8 cellular contexts compared by ENCODE assay signal in genomic region chr1:51535006-51535592, GRCh38. TPM values are rescaled to one million over a fixed set of nuclear protein-coding genes. Genes with fewer than 3 reads are reported as not detected.
DNase-seq lines count a peak whose midpoint lies in the region; ATAC-seq and TF ChIP-seq lines count a peak whose summit lies in the region.

No MANE protein-coding gene starts in this region.

- no peak overlapping the region for H3K4me3 ChIP-seq in CD4-positive, alpha-beta memory T cell (ENCODE audit: low read length in 2 of 2)
- H3K4me3 ChIP-seq in NT2/D1 (ENCODE audit: insufficient read length, low read depth) = no peak overlapping the region
- no peak overlapping the region for H3K4me3 ChIP-seq in psoas muscle

- no peak overlapping the region for H3K27ac ChIP-seq in CD4-positive, alpha-beta memory T cell (ENCODE audit: low read depth, low read length)
- H3K27ac ChIP-seq in psoas muscle = no peak overlapping the region

- CTCF ChIA-PET in CD4-positive, alpha-beta memory T cell (lab: Charles Lee; ENCODE audit: partially characterized antibody) = interaction anchor here (0.6 to 2.9 kb wide), 20 partner anchors 9 to 760 kb away, joined by 3 to 8 read pairs (median 3); no protein-coding TSS in a partner anchor

- intact Hi-C loops in CD4-positive, alpha-beta memory T cell (cut with micrococcal nuclease) = loop anchor here (2.0 kb wide), 1 partner anchor 238 kb away; no protein-coding TSS in a partner anchor
- intact Hi-C loops in Right ventricle myocardium superior (cut with DNase I) (no loop called here), psoas muscle (cut with DNase I) (no loop called here)

- peak overlapping the region in 2 of 8 donors; percentile 30 to 35 for H3K4me3 Mint-ChIP-seq in CD4-positive, alpha-beta memory T cell
- H3K4me3 Mint-ChIP-seq in activated naive CD8-positive, alpha-beta T cell treated with anti-CD3 and anti-CD28 coated beads, Interleukin-2, amount 10 ng/mL, durations not matched to agents 7 days and 5 days = no peak overlapping the region

- no peak overlapping the region for H3K9ac ChIP-seq in NT2/D1 (ENCODE audit: insufficient read length, low read depth)

- H3K4me1 ChIP-seq in CD4-positive, alpha-beta memory T cell (ENCODE audit: insufficient read depth, low read length) = peaks cover 11% of the 10 kb centered on the region
- no peaks in the 10 kb centered on the region for H3K4me1 ChIP-seq in NT2/D1 (ENCODE audit: insufficient read depth, insufficient read length)
- H3K4me1 ChIP-seq in psoas muscle = peaks cover 18% of the 10 kb centered on the region

- POLR2A ChIA-PET in CD4-positive, alpha-beta memory T cell (lab: Charles Lee; ENCODE audit: partially characterized antibody) = interaction anchor here (1.7 kb wide), 1 partner anchor 16 kb away, joined by 7 read pairs; the partner anchor contains the start of gene EPS15
- POLR2A ChIA-PET in activated naive CD8-positive, alpha-beta T cell treated with anti-CD3 and anti-CD28 coated beads, Interleukin-2, amount 10 ng/mL, durations not matched to agents 7 days and 5 days (lab: Charles Lee) = no interaction called here

- H3K36me3 Mint-ChIP-seq in CD4-positive, alpha-beta memory T cell = no peaks in the 10 kb centered on the region
- H3K36me3 Mint-ChIP-seq in activated naive CD8-positive, alpha-beta T cell treated with anti-CD3 and anti-CD28 coated beads, Interleukin-2, amount 10 ng/mL, durations not matched to agents 7 days and 5 days = peaks cover 1% of the 10 kb centered on the region

- peaks cover 8 to 11% (median 10%) of the 10 kb centered on the region in 4 donors for H3K4me1 Mint-ChIP-seq in CD4-positive, alpha-beta memory T cell
- H3K4me1 Mint-ChIP-seq in activated naive CD8-positive, alpha-beta T cell treated with anti-CD3 and anti-CD28 coated beads, Interleukin-2, amount 10 ng/mL, durations not matched to agents 7 days and 5 days = peaks cover 8% of the 10 kb centered on the region

- H3K9me3 Mint-ChIP-seq in CD4-positive, alpha-beta memory T cell = no peaks in the 10 kb centered on the region
- H3K9me3 Mint-ChIP-seq in activated naive CD8-positive, alpha-beta T cell treated with anti-CD3 and anti-CD28 coated beads, Interleukin-2, amount 10 ng/mL, durations not matched to agents 7 days and 5 days = no peaks in the 10 kb centered on the region

- peak; percentile 58 for TF ChIP-seq CTCF in psoas muscle (IDR thresholded peaks at IDR 0.05)

- peak; percentile 39 to 50 (median 43) for DNase-seq in CD4-positive, alpha-beta memory T cell
- DNase-seq in NT2/D1 (ENCODE audit: low read depth, low spot score) (peak; percentile 39), Right ventricle myocardium superior (no peak), psoas muscle (peak in 1 of 2 donors; percentile 25)
- no peak for DNase-seq in activated naive CD8-positive, alpha-beta T cell treated with anti-CD3 and anti-CD28 coated beads, Interleukin-2, amount 10 ng/mL, durations not matched to agents 7 days and 5 days
- no peak for DNase-seq in effector CD8-positive, alpha-beta T cell (lab: John Stamatoyannopoulos, UW)

- H3K27ac Mint-ChIP-seq in CD4-positive, alpha-beta memory T cell = peak overlapping the region in 5 of 7 donors; percentile 47 to 87 (median 80)
- no peak overlapping the region for H3K27ac Mint-ChIP-seq in activated naive CD8-positive, alpha-beta T cell treated with anti-CD3 and anti-CD28 coated beads, Interleukin-2, amount 10 ng/mL, durations not matched to agents 7 days and 5 days

- H3K9me3 ChIP-seq in CD4-positive, alpha-beta memory T cell (ENCODE audit: control insufficient read depth in 1 of 2, low read length in 2 of 2) = no peaks in the 10 kb centered on the region
- peaks cover 7% of the 10 kb centered on the region for H3K9me3 ChIP-seq in NT2/D1 (ENCODE audit: insufficient read depth, low read length)
- no peaks in the 10 kb centered on the region for H3K9me3 ChIP-seq in psoas muscle

- WGBS in psoas muscle, 3 donors = 33 to 52% (median 41%) methylated on average over 3 of the region's 3 CpGs

- no peaks in the 10 kb centered on the region for H3K27me3 ChIP-seq in CD4-positive, alpha-beta memory T cell (ENCODE audit: insufficient read depth, low read length)
- H3K27me3 ChIP-seq in NT2/D1 (ENCODE audit: insufficient read depth, insufficient read length) = no peaks in the 10 kb centered on the region
- H3K27me3 ChIP-seq in psoas muscle (ENCODE audit: insufficient read depth in 3 of 3, low read length in 2 of 3) = no peaks in the 10 kb centered on the region

- peak; percentile 61 for ATAC-seq in GM21723 (IDR thresholded peaks at IDR 0.05; ENCODE audit: unreplicated experiment)
- peak; percentile 22 for ATAC-seq in activated naive CD8-positive, alpha-beta T cell treated with anti-CD3 and anti-CD28 coated beads, Interleukin-2, amount 10 ng/mL, durations not matched to agents 7 days and 5 days (ENCODE audit: low read depth)
- peak; percentile 83 for ATAC-seq in Right ventricle myocardium superior (ENCODE audit: poor library complexity)
- ATAC-seq in psoas muscle = peak in 2 of 4 donors; percentile 19 to 66
- ATAC-seq in HG02642 (IDR thresholded peaks at IDR 0.05; ENCODE audit: poor library complexity, unreplicated experiment) = no peak

- H3K27me3 Mint-ChIP-seq in CD4-positive, alpha-beta memory T cell = no peaks in the 10 kb centered on the region
- H3K27me3 Mint-ChIP-seq in activated naive CD8-positive, alpha-beta T cell treated with anti-CD3 and anti-CD28 coated beads, Interleukin-2, amount 10 ng/mL, durations not matched to agents 7 days and 5 days = no peaks in the 10 kb centered on the region

- H3K36me3 ChIP-seq in CD4-positive, alpha-beta memory T cell (ENCODE audit: insufficient read depth, low read length) = no peaks in the 10 kb centered on the region
- H3K36me3 ChIP-seq in NT2/D1 (ENCODE audit: insufficient read depth, insufficient read length, low read length) = no peaks in the 10 kb centered on the region
- H3K36me3 ChIP-seq in psoas muscle (ENCODE audit: insufficient read depth in 1 of 2, low read depth in 1 of 2) = no peaks in the 10 kb centered on the region

RNA-seq across cellular contexts. Expression of gene EPS15, which starts 16.0 kb away (rescaled TPM):
- 10 to 100 TPM; 91.5 to 92.3 TPM for total RNA-seq in CD4-positive, alpha-beta memory T cell
- polyA plus RNA-seq in CD4-positive, alpha-beta memory T cell = 10 to 100 TPM; 39.2 to 63.7 TPM
- total RNA-seq in activated naive CD8-positive, alpha-beta T cell treated with anti-CD3 and anti-CD28 coated beads, Interleukin-2, amount 10 ng/mL, durations not matched to agents 7 days and 5 days = 10 to 100 TPM; 75.7 to 77.1 TPM
- 72.5 TPM for total RNA-seq in Right ventricle myocardium superior
- total RNA-seq in psoas muscle = 10 to 100 TPM; 42.6 to 71.9 (median 54.1) TPM
- 10 to 100 TPM in 2 of 3 donors, 1 to 10 TPM in 1; 9.8 to 46.1 (median 21.7) TPM for polyA plus RNA-seq in psoas muscle

Comparison
In these comparisons a context has a peak if more than half of its experiments do, and no peak if none do; other contexts are left out.
1. DNase-seq: peak in CD4-positive, alpha-beta memory T cell (5 of 5) and NT2/D1 (single experiment); none in activated naive CD8-positive, alpha-beta T cell treated with anti-CD3 and anti-CD28 coated beads, Interleukin-2, amount 10 ng/mL, durations not matched to agents 7 days and 5 days (single experiment), Right ventricle myocardium superior (single experiment) and effector CD8-positive, alpha-beta T cell (single experiment).